8 cellular contexts compared by ENCODE assay signal in the genomic region with DNA sequence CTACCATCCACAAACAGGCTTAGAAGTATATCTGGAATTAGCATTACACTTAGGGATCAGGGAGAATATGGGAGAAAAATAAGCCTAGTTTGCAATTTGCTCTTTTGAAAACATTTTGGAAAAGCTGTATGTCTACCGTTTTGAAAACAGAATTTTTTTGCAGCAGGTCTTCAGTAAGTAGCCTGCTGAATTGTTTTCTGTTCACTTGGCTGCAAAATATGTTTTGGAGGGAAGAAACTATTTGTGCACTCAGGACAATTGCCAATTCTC. TPM values are rescaled to one million over a fixed set of nuclear protein-coding genes. Genes with fewer than 3 reads are reported as not detected.
DNase-seq lines count a peak whose midpoint lies in the region; ATAC-seq, FAIRE-seq and TF ChIP-seq lines count a peak whose summit lies in the region.

No MANE protein-coding gene starts in this region.

- 0 to 13% (median 1%) methylated on average over 1 of the region's 1 CpG for WGBS in adrenal gland, 4 donors
- 0% methylated on average over 1 of the region's 1 CpG for WGBS in right lobe of liver (ENCODE audit: insufficient coverage, low coverage, low lambda C conversion rate, missing lambda C conversion rate)
- 0 to 13% methylated on average over 1 of the region's 1 CpG for WGBS in upper lobe of left lung, 2 donors

- H3K9me3 ChIP-seq in adrenal gland (replicated peaks in 1 of 3), result no peaks in the 10 kb centered on the region
- no peaks in the 10 kb centered on the region for H3K9me3 ChIP-seq in right lobe of liver
- no peaks in the 10 kb centered on the region for H3K9me3 ChIP-seq in upper lobe of left lung

- peak overlapping the region; percentile 89 for H3K4me3 Mint-ChIP-seq in activated naive CD4-positive, alpha-beta T cell treated with anti-CD3 and anti-CD28 coated beads, Interleukin-2, amount 50 U/mL, for 24 hours

- TF ChIP-seq POLR2A in adrenal gland (IDR thresholded peaks at IDR 0.05) (no peak), right lobe of liver (IDR thresholded peaks at IDR 0.05) (no peak), upper lobe of left lung (IDR thresholded peaks at IDR 0.05) (no peak)

- intact Hi-C loops in adrenal gland (cut with DNase I), result no loop called here
- intact Hi-C loops in right lobe of liver (cut with DNase I), result no loop called here

- no peak for TF ChIP-seq EP300 in upper lobe of left lung (IDR thresholded peaks at IDR 0.05)

- H3K4me1 ChIP-seq in adrenal gland (replicated peaks in 1 of 2), result peaks cover 26 to 37% of the 10 kb centered on the region in 2 donors
- peaks cover 0 to 68% (median 20%) of the 10 kb centered on the region in 4 donors for H3K4me1 ChIP-seq in right lobe of liver
- peaks cover 33 to 50% (median 40%) of the 10 kb centered on the region in 4 donors for H3K4me1 ChIP-seq in upper lobe of left lung

- no peak for FAIRE-seq in D721Med (lab: Jason Lieb, UNC)

- peaks cover 57% of the 10 kb centered on the region for H3K4me1 Mint-ChIP-seq in activated naive CD4-positive, alpha-beta T cell treated with anti-CD3 and anti-CD28 coated beads, Interleukin-2, amount 50 U/mL, for 24 hours

- TF ChIP-seq CTCF in adrenal gland (IDR thresholded peaks at IDR 0.05) (no peak), right lobe of liver (IDR thresholded peaks at IDR 0.05) (no peak), upper lobe of left lung (IDR thresholded peaks at IDR 0.05) (no peak), D721Med (IDR thresholded peaks at IDR 0.05; ENCODE audit: insufficient read depth, missing control alignments) (no peak)

- peak overlapping the region; percentile 97 for H3K27ac Mint-ChIP-seq in activated naive CD4-positive, alpha-beta T cell treated with anti-CD3 and anti-CD28 coated beads, Interleukin-2, amount 50 U/mL, for 24 hours

- no peak for ATAC-seq in right lobe of liver
- ATAC-seq in upper lobe of left lung (ENCODE audit: low FRiP score in 2 of 2), result no peak
- no peak for ATAC-seq in HG03354 (IDR thresholded peaks at IDR 0.05; ENCODE audit: poor library complexity, severe bottlenecking, unreplicated experiment)

- H3K36me3 ChIP-seq in adrenal gland (replicated peaks in 1 of 2) (peaks cover 0 to 12% of the 10 kb centered on the region in 2 donors), right lobe of liver (peaks cover 0 to 10% (median 0%) of the 10 kb centered on the region in 4 donors), upper lobe of left lung (peaks cover 0 to 11% (median 3%) of the 10 kb centered on the region in 4 donors)

- no peaks in the 10 kb centered on the region for H3K27me3 ChIP-seq in adrenal gland
- no peaks in the 10 kb centered on the region for H3K27me3 ChIP-seq in right lobe of liver
- no peaks in the 10 kb centered on the region for H3K27me3 ChIP-seq in upper lobe of left lung

- H3K4me3 ChIP-seq in adrenal gland, result peak overlapping the region in 1 of 4 donors; percentile 54
- peak overlapping the region; percentile 14 to 50 (median 36) for H3K4me3 ChIP-seq in right lobe of liver
- H3K4me3 ChIP-seq in upper lobe of left lung, result peak overlapping the region in 3 of 4 donors; percentile 28 to 48 (median 45)

- H3K27me3 Mint-ChIP-seq in activated naive CD4-positive, alpha-beta T cell treated with anti-CD3 and anti-CD28 coated beads, Interleukin-2, amount 50 U/mL, for 24 hours, result no peaks in the 10 kb centered on the region

- H3K27ac ChIP-seq in adrenal gland, result peak overlapping the region; percentile 74 to 99 (median 93)
- peak overlapping the region; percentile 82 to 88 (median 84) for H3K27ac ChIP-seq in right lobe of liver
- H3K27ac ChIP-seq in upper lobe of left lung, result peak overlapping the region; percentile 83 to 92 (median 88)

- H3K36me3 Mint-ChIP-seq in activated naive CD4-positive, alpha-beta T cell treated with anti-CD3 and anti-CD28 coated beads, Interleukin-2, amount 50 U/mL, for 24 hours, result peaks cover 8% of the 10 kb centered on the region

- no peaks in the 10 kb centered on the region for H3K9me3 Mint-ChIP-seq in activated naive CD4-positive, alpha-beta T cell treated with anti-CD3 and anti-CD28 coated beads, Interleukin-2, amount 50 U/mL, for 24 hours

- no peak for DNase-seq in activated naive CD4-positive, alpha-beta T cell treated with anti-CD3 and anti-CD28 coated beads, Interleukin-2, amount 50 U/mL, for 16 hours
- DNase-seq in adrenal gland, result no peak
- DNase-seq in right lobe of liver, result no peak
- no peak for DNase-seq in upper lobe of left lung
- no peak for DNase-seq in D721Med (ENCODE audit: insufficient read length, low spot score)
- DNase-seq in HK-2 (ENCODE audit: unreplicated experiment), result no peak

RNA-seq across cellular contexts. Expression of a gene that starts 39.6 kb away (rescaled TPM):
- total RNA-seq in adrenal gland (10 to 100 TPM; 59.5 to 84.1 (median 71.7) TPM), right lobe of liver (10 to 100 TPM; 55.5 to 89.1 (median 67.1) TPM), upper lobe of left lung (100 to 1,000 TPM in 2 of 6 donors, 10 to 100 TPM in 4; 50.3 to 111 (median 93.6) TPM)
- 10 to 100 TPM; 18.2 to 62.8 (median 30.7) TPM for polyA plus RNA-seq in adrenal gland
